ENCODE assay signal across 9 cellular contexts in the genomic region with DNA sequence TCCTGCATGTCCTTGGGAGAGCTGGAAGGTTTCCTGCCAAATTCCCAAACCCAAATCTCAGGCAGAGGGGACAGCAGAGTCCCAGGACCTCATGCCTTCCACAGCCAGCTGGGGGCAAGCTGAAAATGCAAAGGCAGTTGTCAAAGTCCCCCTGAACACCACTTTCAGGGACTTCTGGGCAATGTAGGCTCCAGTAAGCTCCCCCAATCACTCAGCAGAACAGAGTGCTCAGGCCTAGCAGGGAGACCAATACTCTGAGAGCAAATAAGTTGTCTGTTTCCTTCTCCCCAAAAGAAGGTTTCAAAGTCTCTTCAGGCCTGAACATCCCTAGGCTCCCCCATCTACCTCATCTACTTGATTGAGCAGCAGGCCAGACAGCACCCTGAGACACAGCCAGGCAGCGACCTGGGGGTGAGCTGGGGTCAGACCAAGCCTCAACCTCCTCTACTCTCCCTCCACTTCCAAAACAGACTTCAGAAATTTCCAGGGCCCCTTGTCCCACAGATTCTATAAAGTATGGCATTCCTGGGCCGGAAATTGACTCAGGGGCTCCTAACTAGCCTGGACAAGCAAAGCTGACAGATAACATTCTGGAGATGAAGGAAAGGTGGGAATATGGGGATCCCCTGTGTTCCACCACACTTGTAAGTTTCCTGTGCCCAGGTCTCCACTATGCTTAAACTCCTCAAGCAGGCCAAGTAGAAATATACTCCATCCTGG. TPM values are rescaled to one million over a fixed set of nuclear protein-coding genes. Genes with fewer than 3 reads are reported as not detected.
A peak's percentile ranks its signal among the peaks of the same experiment; 100 is the strongest.
DNase-seq lines count a peak whose midpoint lies in the region; ATAC-seq and TF ChIP-seq lines count a peak whose summit lies in the region.
"Had no signal": no experiment of that assay in that cellular context is flagged by ENCODE, and none has a peak within 500 bp of the region (broad histone marks: within the 10 kb centered on the region; RNA-seq: fewer than 3 reads in every experiment).

No MANE protein-coding gene starts in this region.

- no peak for TF ChIP-seq CTCF in fibroblast of lung (conservative IDR thresholded peaks at IDR 0.05 in 1 of 2, IDR thresholded peaks at IDR 0.05 in 1 of 2; ENCODE audit: low read depth in 1 of 2, low read length in 2 of 2)
- no peak for TF ChIP-seq CTCF in prostate gland (IDR thresholded peaks at IDR 0.05)

- peak; percentile 4 for ATAC-seq in SK-N-SH treated with all-trans-retinoic acid at 6 μM for 48 hours
- ATAC-seq in HG02610 (IDR thresholded peaks at IDR 0.05; ENCODE audit: unreplicated experiment), result no peak
- no peak for ATAC-seq in HG03139 (IDR thresholded peaks at IDR 0.05; ENCODE audit: unreplicated experiment)

- H3K9me3 ChIP-seq in fibroblast of lung (ENCODE audit: control insufficient read depth, insufficient read depth, low read depth, low read length) (no peaks in the 10 kb centered on the region), prostate gland (no peaks in the 10 kb centered on the region)

- no peak for TF ChIP-seq POLR2A in prostate gland (IDR thresholded peaks at IDR 0.05)

- H3K79me2 ChIP-seq in fibroblast of lung (ENCODE audit: control insufficient read depth, insufficient read depth, low read length), result peaks cover 53% of the 10 kb centered on the region

- peak overlapping the region; percentile 72 to 80 (median 78) for H3K4me3 ChIP-seq in fibroblast of lung (replicated peaks in 1 of 4; ENCODE audit: control extremely low read depth in 1 of 4, insufficient read depth in 1 of 4, low read depth in 3 of 4, low read length in 4 of 4)
- H3K4me3 ChIP-seq in prostate gland, result peak overlapping the region; percentile 7 to 23

- H3K4me1 ChIP-seq in fibroblast of lung (ENCODE audit: control insufficient read depth, extremely low read depth, insufficient read depth, low read length) (peaks cover 9% of the 10 kb centered on the region), prostate gland (replicated peaks) (peaks cover 42% of the 10 kb centered on the region)

- H3K27ac ChIP-seq in fibroblast of lung (ENCODE audit: insufficient read depth, low read length), result peak overlapping the region; percentile 57
- peak overlapping the region; percentile 87 to 90 for H3K27ac ChIP-seq in prostate gland

- no peaks in the 10 kb centered on the region for H3K27me3 ChIP-seq in fibroblast of lung (ENCODE audit: control insufficient read depth, insufficient read depth, low read length)
- no peaks in the 10 kb centered on the region for H3K27me3 ChIP-seq in prostate gland (replicated peaks; ENCODE audit: insufficient read depth)

- no peak overlapping the region for H2AFZ ChIP-seq in fibroblast of lung (ENCODE audit: low read length)

- no peaks in the 10 kb centered on the region for H4K20me1 ChIP-seq in fibroblast of lung (ENCODE audit: control insufficient read depth, extremely low read depth, insufficient read depth, low read length)

- H3K9ac ChIP-seq in fibroblast of lung (ENCODE audit: insufficient read depth, low read length), result peak overlapping the region; percentile 21

- peak overlapping the region; percentile 84 for H3K4me2 ChIP-seq in fibroblast of lung (ENCODE audit: extremely low read depth, insufficient read depth, low read length)

- H3K36me3 ChIP-seq in fibroblast of lung (ENCODE audit: control insufficient read depth, insufficient read depth, low read length) (peaks cover 2% of the 10 kb centered on the region), prostate gland (no peaks in the 10 kb centered on the region)

- DNase-seq in ELR (ENCODE audit: low read depth) (peak; percentile 43), fibroblast of lung (ENCODE audit: low read depth in 2 of 2) (peak in 1 of 2 donors; percentile 19), prostate gland (ENCODE audit: low spot score) (no peak), GF-D8 (lab: John Stamatoyannopoulos, UW) (no peak), NCI-H446 treated with DMSO at 0.1 percent for 48 hours (lab: John Stamatoyannopoulos, UW) (no peak)
- DNase-seq: NCI-H345 had no signal

- WGBS in prostate gland, result 34% methylated on average over 2 of the region's 2 CpGs

- intact Hi-C loops in prostate gland (cut with DNase I), result loop anchor here (5.0 kb wide), 1 partner anchor 36 kb away; no protein-coding TSS in a partner anchor

TF ChIP-seq in SK-N-SH treated with all-trans-retinoic acid at 6 μM for 48 hours, 23 proteins besides CTCF, POLR2A, EP300 and RAD21:
- TF ChIP-seq SNAI2 (CRISPR knock-in tag; IDR thresholded peaks at IDR 0.05) (no peak), RARB (CRISPR knock-in tag; IDR thresholded peaks at IDR 0.05) (no peak), ISL1 (CRISPR knock-in tag; IDR thresholded peaks at IDR 0.05) (no peak)
TF ChIP-seq in SK-N-SH treated with all-trans-retinoic acid at 6 μM for 48 hours: peak in this region for 0.

RNA-seq across cellular contexts. Expression of gene SLC9A1, which starts 1.9 kb away (rescaled TPM):
- total RNA-seq in fibroblast of lung (3.9 and 10.4 TPM in 2 replicates), prostate gland (10 to 100 TPM; 22.9 to 30.4 TPM)
- 4.9 and 9.5 TPM in 2 replicates for polyA plus RNA-seq in fibroblast of lung
- polyA plus RNA-seq in fibroblast of lung (2012), result 24.1 and 26.7 TPM in 2 replicates
- polyA minus RNA-seq in fibroblast of lung (ENCODE audit: low replicate concordance), result 102 and 135 TPM in 2 replicates
